Comparison of ENCODE assay signal across 21 cellular contexts in genomic region chr22:31446208-31446607, GRCh38.
"Had no signal": no experiment of that assay in that cellular context is flagged by ENCODE, and none has a peak within 500 bp of the region (broad histone marks: within the 10 kb centered on the region; RNA-seq: fewer than 3 reads in every experiment).

No MANE protein-coding gene starts in this region.

- H3K9me3 Mint-ChIP-seq: effector memory CD8-positive, alpha-beta T cell; memory B cell; naive thymus-derived CD4-positive, alpha-beta T cell; nephron; neural progenitor cell; stimulated activated memory B cell treated with anti-CD40 and anti-IgM and Interleukin-4, amounts not matched to agents 10 μg/mL and 1 μg/mL and 100 μg/mL, for 72 hours had no signal

- ATAC-seq: effector memory CD8-positive, alpha-beta T cell; naive thymus-derived CD4-positive, alpha-beta T cell; right cardiac atrium; stimulated activated memory B cell treated with anti-CD40 and anti-IgM and Interleukin-4, amounts not matched to agents 10 μg/mL and 1 μg/mL and 100 μg/mL, for 72 hours had no signal

- H3K36me3 ChIP-seq: prostate gland had no signal

- H2AFZ ChIP-seq: neural progenitor cell, parathyroid adenoma had no signal

- H3K4me3 Mint-ChIP-seq: effector memory CD8-positive, alpha-beta T cell; memory B cell; naive thymus-derived CD4-positive, alpha-beta T cell; nephron; neural progenitor cell; stimulated activated memory B cell treated with anti-CD40 and anti-IgM and Interleukin-4, amounts not matched to agents 10 μg/mL and 1 μg/mL and 100 μg/mL, for 72 hours had no signal

- H3K27ac ChIP-seq: esophagus squamous epithelium, neural progenitor cell, parathyroid adenoma, prostate gland, skin epidermis, spleen, stomach, thyroid gland had no signal

- H3K4me1 Mint-ChIP-seq: neural progenitor cell had no signal

- H3K27ac Mint-ChIP-seq: nephron; neural progenitor cell; stimulated activated memory B cell treated with anti-CD40 and anti-IgM and Interleukin-4, amounts not matched to agents 10 μg/mL and 1 μg/mL and 100 μg/mL, for 72 hours had no signal

- H3K4me1 ChIP-seq: esophagus squamous epithelium, prostate gland, stomach, thyroid gland had no signal

- DNase-seq: cortex of kidney; effector memory CD8-positive, alpha-beta T cell; erythroblast; esophagus squamous epithelium; foreskin melanocyte; glutamatergic neuron; naive thymus-derived CD4-positive, alpha-beta T cell; right cardiac atrium; spleen; stimulated activated CD4-positive, alpha-beta T cell treated with anti-CD3 and anti-CD28 coated beads, Interleukin-4, amount 100 ng/mL, for 4 hours; stomach; thyroid gland; trophoblast cell had no signal

- H3K27me3 ChIP-seq: esophagus squamous epithelium, neural progenitor cell, spleen, stomach, thyroid gland had no signal

- H3K79me2 ChIP-seq: parathyroid adenoma had no signal

- H3K4me2 ChIP-seq: neural progenitor cell had no signal

- H3K27me3 Mint-ChIP-seq: effector memory CD8-positive, alpha-beta T cell; memory B cell; naive thymus-derived CD4-positive, alpha-beta T cell; stimulated activated memory B cell treated with anti-CD40 and anti-IgM and Interleukin-4, amounts not matched to agents 10 μg/mL and 1 μg/mL and 100 μg/mL, for 72 hours had no signal

- H3K9me3 ChIP-seq: esophagus squamous epithelium, prostate gland, spleen, stomach, thyroid gland had no signal

- H3K9ac ChIP-seq: neural progenitor cell, parathyroid adenoma had no signal

- H3K4me3 ChIP-seq: esophagus squamous epithelium, lung, neural progenitor cell, prostate gland, skin epidermis, spleen, stomach, thyroid gland had no signal
